ENCODE assay signal across 20 cellular contexts in the genomic region with DNA sequence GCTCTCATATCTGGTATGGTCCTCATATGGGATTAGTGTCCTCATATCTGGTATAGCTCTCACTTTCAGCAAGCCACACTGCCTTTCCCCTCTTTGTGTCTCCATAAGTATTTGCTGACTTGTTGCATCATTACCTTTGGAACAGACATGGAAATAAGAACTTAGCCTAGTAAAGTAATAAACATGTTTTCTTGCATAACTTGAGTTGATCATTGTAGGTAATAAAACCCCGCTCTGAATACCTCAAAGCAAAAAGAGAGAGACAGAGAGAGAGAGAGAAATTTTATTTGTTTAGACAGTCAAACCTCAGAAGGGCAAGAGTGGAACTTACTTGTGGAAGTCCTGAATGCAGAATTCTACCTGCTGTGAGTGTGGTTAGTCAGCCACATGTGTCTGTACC.
DNase-seq lines count a peak whose midpoint lies in the region; ATAC-seq, FAIRE-seq and TF ChIP-seq lines count a peak whose summit lies in the region.
"Had no signal": no experiment of that assay in that cellular context is flagged by ENCODE, and none has a peak within 500 bp of the region (broad histone marks: within the 10 kb centered on the region; RNA-seq: fewer than 3 reads in every experiment).

No MANE protein-coding gene starts in this region.

- in situ Hi-C loops in IMR-90 (cut with MboI; ENCODE audit: low sequenced_read_pairs): no loop called here

- no peaks in the 10 kb centered on the region for H3K36me3 Mint-ChIP-seq in CD14-positive monocyte
- H3K36me3 Mint-ChIP-seq: CD4-positive, CD25-positive, alpha-beta regulatory T cell; CD8-positive, alpha-beta memory T cell had no signal

- H2BK15ac ChIP-seq in IMR-90 (ENCODE audit: low read depth, low read length): no peak overlapping the region
- no peak overlapping the region for H2BK15ac ChIP-seq in mesenchymal stem cell (ENCODE audit: low read depth, poor library complexity, severe bottlenecking)

- TF ChIP-seq POLR2A in A549 (IDR thresholded peaks at IDR 0.05; ENCODE audit: low read length): no peak
- TF ChIP-seq POLR2A in IMR-90 (IDR thresholded peaks at IDR 0.05; ENCODE audit: low read depth, low read length): no peak

- H3K4me1 ChIP-seq in A549: no peaks in the 10 kb centered on the region; the same call in 2 of the 3 replicates
- H3K4me1 ChIP-seq in IMR-90 (ENCODE audit: control insufficient read depth, insufficient read depth, low read length): no peaks in the 10 kb centered on the region
- H3K4me1 ChIP-seq in mesenchymal stem cell (ENCODE audit: control insufficient read depth, insufficient read depth, low read depth, low read length): peaks cover 2% of the 10 kb centered on the region
- no peaks in the 10 kb centered on the region for H3K4me1 ChIP-seq in right cardiac atrium (ENCODE audit: control insufficient read depth, insufficient read depth, low read length)
- H3K4me1 ChIP-seq: BLaER1 had no signal

- no peak for TF ChIP-seq EP300 in A549 (IDR thresholded peaks at IDR 0.05)

- no peak for ATAC-seq in A549
- ATAC-seq in IMR-90 (ENCODE audit: low read depth): no peak
- no peak for ATAC-seq in HG03045 (IDR thresholded peaks at IDR 0.05; ENCODE audit: unreplicated experiment)
- ATAC-seq in right cardiac atrium: no peak
- ATAC-seq: GM12878, K562 had no signal

- peaks cover 0 to 6% (median 0%) of the 10 kb centered on the region in 7 donors for H3K9me3 Mint-ChIP-seq in CD14-positive monocyte
- H3K9me3 Mint-ChIP-seq: H9 had no signal

- H3K18ac ChIP-seq in IMR-90 (ENCODE audit: low read depth, low read length): no peak overlapping the region
- no peak overlapping the region for H3K18ac ChIP-seq in mesenchymal stem cell (ENCODE audit: low read depth in 1 of 2, low read length in 2 of 2)

- H4K91ac ChIP-seq in IMR-90 (ENCODE audit: insufficient read depth, low read depth, low read length) (no peak overlapping the region), mesenchymal stem cell (ENCODE audit: low read length) (no peak overlapping the region)

- H3K27me3 ChIP-seq in BJ (ENCODE audit: control insufficient read depth, insufficient read depth, low read length): no peaks in the 10 kb centered on the region
- no peaks in the 10 kb centered on the region for H3K27me3 ChIP-seq in IMR-90 (ENCODE audit: control insufficient read depth, insufficient read depth, low read length)
- no peaks in the 10 kb centered on the region for H3K27me3 ChIP-seq in mesenchymal stem cell (ENCODE audit: control insufficient read depth in 1 of 2, insufficient read depth in 1 of 2, low read length in 2 of 2)
- H3K27me3 ChIP-seq in right cardiac atrium (ENCODE audit: control insufficient read depth, insufficient read depth): no peaks in the 10 kb centered on the region
- H3K27me3 ChIP-seq: BLaER1 had no signal

- peaks cover 0 to 1% (median 0%) of the 10 kb centered on the region in 3 donors for H3K27me3 Mint-ChIP-seq in CD14-positive monocyte (ENCODE audit: low read depth in 3 of 3)
- H3K27me3 Mint-ChIP-seq: CD4-positive, CD25-positive, alpha-beta regulatory T cell had no signal

- no peak for TF ChIP-seq CTCF in A549 (IDR thresholded peaks at IDR 0.05)
- no peak for TF ChIP-seq CTCF in BJ (IDR thresholded peaks at IDR 0.05; ENCODE audit: insufficient read depth, low read depth, low read length)
- no peak for TF ChIP-seq CTCF in IMR-90 (conservative IDR thresholded peaks at IDR 0.05; ENCODE audit: low read depth, low read length)
- TF ChIP-seq CTCF in CD14-positive monocyte (IDR thresholded peaks at IDR 0.05): no peak

- H2BK120ac ChIP-seq in IMR-90 (ENCODE audit: low read depth, low read length) (no peak overlapping the region), mesenchymal stem cell (ENCODE audit: low read depth, low read length) (no peak overlapping the region)

- H2AK9ac ChIP-seq in IMR-90 (replicated peaks; ENCODE audit: low read depth, low read length, poor library complexity): no peak overlapping the region

- no peak overlapping the region for H2BK20ac ChIP-seq in IMR-90 (ENCODE audit: low read depth, low read length)

- no peaks in the 10 kb centered on the region for H3K4me1 Mint-ChIP-seq in CD14-positive monocyte
- H3K4me1 Mint-ChIP-seq: CD4-positive, CD25-positive, alpha-beta regulatory T cell; CD8-positive, alpha-beta memory T cell; H9 had no signal

- H3K14ac ChIP-seq in IMR-90 (replicated peaks; ENCODE audit: low read depth, low read length) (peak overlapping the region; percentile 10; the same call in 1 of the 2 replicates), mesenchymal stem cell (ENCODE audit: low read length in 2 of 2) (no peak overlapping the region)

- H3K4ac ChIP-seq in IMR-90 (ENCODE audit: low read depth, low read length) (no peak overlapping the region), mesenchymal stem cell (ENCODE audit: low read depth in 1 of 2, low read length in 2 of 2) (no peak overlapping the region)

- POLR2A ChIA-PET in A549 (lab: Yijun Ruan, JAX) (no interaction called here), BJ (lab: Charles Lee) (no interaction called here), IMR-90 (lab: Charles Lee; ENCODE audit: unreplicated experiment) (no interaction called here)

- H2AK5ac ChIP-seq in IMR-90 (ENCODE audit: low read depth, low read length) (no peak overlapping the region), mesenchymal stem cell (ENCODE audit: low read length, severe bottlenecking) (no peak overlapping the region)

- H4K8ac ChIP-seq in IMR-90 (ENCODE audit: low read depth in 2 of 2, low read length in 2 of 2): no peak overlapping the region
- no peak overlapping the region for H4K8ac ChIP-seq in mesenchymal stem cell (ENCODE audit: low read length)

- H4K5ac ChIP-seq in IMR-90 (ENCODE audit: low read depth, low read length): no peak overlapping the region

- no peaks in the 10 kb centered on the region; the same call in 1 of the 2 replicates for H3K9me1 ChIP-seq in IMR-90 (ENCODE audit: insufficient read depth, low read length)

- H3K9me3 ChIP-seq in A549 (no peaks in the 10 kb centered on the region), IMR-90 (ENCODE audit: control insufficient read depth, insufficient read depth, low read length) (no peaks in the 10 kb centered on the region), mesenchymal stem cell (ENCODE audit: control insufficient read depth, low read length) (no peaks in the 10 kb centered on the region), right cardiac atrium (ENCODE audit: control insufficient read depth, low read length) (no peaks in the 10 kb centered on the region)
- H3K9me3 ChIP-seq: BLaER1 had no signal

- no peak overlapping the region for H3K56ac ChIP-seq in IMR-90 (ENCODE audit: extremely low read depth, insufficient read depth, low read length)

- TF ChIP-seq RAD21 in A549 (conservative IDR thresholded peaks at IDR 0.05 in 1 of 2, IDR thresholded peaks at IDR 0.05 in 1 of 2) (no peak), IMR-90 (IDR thresholded peaks at IDR 0.05; ENCODE audit: low read length) (no peak)

- H3K23ac ChIP-seq in IMR-90 (ENCODE audit: low read depth, low read length) (no peak overlapping the region), mesenchymal stem cell (ENCODE audit: low read length in 2 of 2) (no peak overlapping the region)

- WGBS in A549 (ENCODE audit: missing lambda C conversion rate): 77% methylated on average over 1 of the region's 1 CpG
- no CpG with 5 or more reads among the region's 1 CpG for WGBS in IMR-90 (ENCODE audit: extremely low coverage in 2 of 2, insufficient read length in 1 of 2), 2 experiments
- WGBS in mesenchymal stem cell: 100% methylated on average over 1 of the region's 1 CpG
- 83% methylated on average over 1 of the region's 1 CpG for WGBS in right cardiac atrium

- H3K4me3 ChIP-seq in A549 (no peak overlapping the region), BJ (ENCODE audit: low read depth, low read length) (no peak overlapping the region), IMR-90 (ENCODE audit: insufficient read depth, low read depth, low read length) (no peak overlapping the region), mesenchymal stem cell (ENCODE audit: insufficient read depth in 1 of 2, low read depth in 1 of 2, low read length in 2 of 2) (no peak overlapping the region), right cardiac atrium (ENCODE audit: low read length) (no peak overlapping the region)
- H3K4me3 ChIP-seq: BLaER1, GM12878, K562 had no signal

- intact Hi-C loops in IMR-90 (cut with micrococcal nuclease): no loop called here
- intact Hi-C loops in CD14-positive monocyte (cut with micrococcal nuclease): no loop called here
- intact Hi-C loops in right cardiac atrium (cut with DNase I): no loop called here

- H3K4me2 ChIP-seq in A549 (0 out of 3 replicates have a peak overlapping the region, but pooled peaks have one; percentile 18), IMR-90 (ENCODE audit: low read depth, low read length) (no peak overlapping the region), mesenchymal stem cell (ENCODE audit: low read length, poor library complexity, severe bottlenecking) (peak overlapping the region; percentile 40)
- H3K4me2 ChIP-seq: BLaER1 had no signal

- H2BK12ac ChIP-seq in mesenchymal stem cell (ENCODE audit: low read length in 2 of 2): no peak overlapping the region

- FAIRE-seq in A549 (lab: Jason Lieb, UNC): no peak
- FAIRE-seq: GM12878, H1, K562 had no signal

- H3K36me3 ChIP-seq in BJ (ENCODE audit: control insufficient read depth, insufficient read depth, low read length) (peaks cover 2% of the 10 kb centered on the region), IMR-90 (ENCODE audit: control insufficient read depth, insufficient read depth, low read length) (peaks cover 3% of the 10 kb centered on the region; the same call in 1 of the 2 replicates), mesenchymal stem cell (ENCODE audit: control insufficient read depth in 1 of 2, insufficient read depth in 2 of 2, low read depth in 1 of 2, low read length in 2 of 2) (peaks cover 3 to 31% of the 10 kb centered on the region in 2 experiments)
- H3K36me3 ChIP-seq: BLaER1 had no signal

- no peak overlapping the region for H2AFZ ChIP-seq in IMR-90 (replicated peaks; ENCODE audit: low read length, poor library complexity)
- H2AFZ ChIP-seq in mesenchymal stem cell (ENCODE audit: low read depth, low read length): no peak overlapping the region

- H3K79me1 ChIP-seq in IMR-90 (ENCODE audit: low read depth in 1 of 2, low read length in 2 of 2): peaks cover 13 to 14% of the 10 kb centered on the region in 2 experiments; a peak in 2 of 4 replicates
- peaks cover 14% of the 10 kb centered on the region for H3K79me1 ChIP-seq in mesenchymal stem cell (replicated peaks; ENCODE audit: low read length, poor library complexity, severe bottlenecking)

- no peak overlapping the region for H3K27ac Mint-ChIP-seq in CD14-positive monocyte
- H3K27ac Mint-ChIP-seq: CD4-positive, CD25-positive, alpha-beta regulatory T cell; CD8-positive, alpha-beta memory T cell had no signal

- dilution Hi-C loops in IMR-90 (cut with HindIII; ENCODE audit: low sequenced_read_pairs, unreplicated experiment): no loop called here

- no TSS peak for BruUV-seq in IMR-90 (replicated peaks; lab: Mats Ljungman, UMichigan)

- no peak overlapping the region for H3K4me3 Mint-ChIP-seq in CD14-positive monocyte
- H3K4me3 Mint-ChIP-seq: CD8-positive, alpha-beta memory T cell; H9 had no signal

- H2BK5ac ChIP-seq in IMR-90 (ENCODE audit: low read depth, low read length, poor library complexity, severe bottlenecking) (no peak overlapping the region), mesenchymal stem cell (ENCODE audit: low read depth, low read length, poor library complexity, severe bottlenecking) (no peak overlapping the region)

- H3K27ac ChIP-seq in A549 (no peak overlapping the region), IMR-90 (ENCODE audit: insufficient read depth, low read length) (no peak overlapping the region), mesenchymal stem cell (ENCODE audit: low read length, poor library complexity, severe bottlenecking) (peak overlapping the region; percentile 55), right cardiac atrium (ENCODE audit: low read length) (no peak overlapping the region)
- H3K27ac ChIP-seq: BLaER1, HL-60 had no signal

- DNase-seq in A549 (ENCODE audit: low read depth in 1 of 2, low spot score in 1 of 2) (no peak), BJ (ENCODE audit: low read depth) (peak; percentile 31), IMR-90 (no peak), mesenchymal stem cell (no peak), CD14-positive monocyte (ENCODE audit: low spot score) (no peak), right cardiac atrium (no peak)
- no peak for DNase-seq in stimulated activated CD4-positive, alpha-beta T cell treated with anti-CD3 and anti-CD28 coated beads, Interleukin-12 subunit alpha, Interleukin-12 subunit beta, amount 100 ng/mL, for 4 hours
- DNase-seq: 8988T; AML-193; CD4-positive, CD25-positive, alpha-beta regulatory T cell; CD8-positive, alpha-beta memory T cell; COR-L47; GF-D8; H9 had no signal

- H3K9ac ChIP-seq in IMR-90 (ENCODE audit: low read depth, low read length) (no peak overlapping the region), mesenchymal stem cell (ENCODE audit: low read length) (no peak overlapping the region)
- H3K9ac ChIP-seq: BLaER1 had no signal

- CTCF ChIA-PET in A549 (lab: Yijun Ruan, JAX): no interaction called here
- CTCF ChIA-PET in BJ (lab: Yijun Ruan, JAX): no interaction called here
- CTCF ChIA-PET in IMR-90 (lab: Yijun Ruan, JAX): interaction anchor here (0.6 kb wide), 2 partner anchors 11 to 28 kb away, joined by 3 to 4 read pairs; no protein-coding TSS in a partner anchor

- no peaks in the 10 kb centered on the region for H4K20me1 ChIP-seq in IMR-90 (ENCODE audit: insufficient read depth, low read length)
- H4K20me1 ChIP-seq: BLaER1 had no signal
